Comparison of ENCODE assay signal across 8 cellular contexts in the genomic region with DNA sequence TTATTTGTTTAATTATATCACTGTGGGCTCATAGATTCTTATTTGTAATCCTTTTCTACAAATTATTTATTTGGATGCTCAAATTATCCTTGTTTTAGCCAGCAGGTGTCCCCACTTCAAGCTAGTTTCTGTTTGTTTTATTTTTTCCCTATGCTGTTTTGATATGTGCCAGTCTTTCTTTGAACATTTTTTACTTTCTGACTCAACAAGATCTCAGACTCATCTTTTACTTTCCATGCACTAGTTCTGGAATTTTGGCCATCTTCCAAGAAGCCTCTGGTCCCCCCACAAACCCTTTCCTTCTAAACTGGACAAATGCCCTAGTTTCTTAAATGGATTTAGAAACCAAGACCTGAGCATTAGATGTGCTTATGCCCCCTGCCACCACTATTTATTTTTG. TPM values are rescaled to one million over a fixed set of nuclear protein-coding genes. Genes with fewer than 3 reads are reported as not detected.
A peak's percentile ranks its signal among the peaks of the same experiment; 100 is the strongest.
DNase-seq lines count a peak whose midpoint lies in the region; ATAC-seq, FAIRE-seq and TF ChIP-seq lines count a peak whose summit lies in the region.

No MANE protein-coding gene starts in this region.

- H3K36me3 ChIP-seq in CD4-positive, CD25-positive, alpha-beta regulatory T cell (ENCODE audit: control insufficient read depth, insufficient read depth, low read length) = no peaks in the 10 kb centered on the region
- H3K36me3 ChIP-seq in astrocyte (ENCODE audit: insufficient read depth, low read length) = no peaks in the 10 kb centered on the region
- H3K36me3 ChIP-seq in lower lobe of right lung = no peaks in the 10 kb centered on the region

- H4K20me1 ChIP-seq in astrocyte (ENCODE audit: insufficient read depth, low read length) = no peaks in the 10 kb centered on the region

- no peak overlapping the region for H3K4me3 ChIP-seq in CD4-positive, CD25-positive, alpha-beta regulatory T cell (ENCODE audit: low read depth, low read length)
- H3K4me3 ChIP-seq in astrocyte (ENCODE audit: insufficient read depth, low read depth, low read length) (no peak overlapping the region), lower lobe of right lung (no peak overlapping the region)

- TF ChIP-seq CTCF in astrocyte (IDR thresholded peaks at IDR 0.05; ENCODE audit: insufficient read depth, low read depth, low read length) = peak; percentile 65
- peak; percentile 32 for TF ChIP-seq CTCF in lower lobe of right lung (IDR thresholded peaks at IDR 0.05)

- peaks cover 0 to 3% (median 0%) of the 10 kb centered on the region in 7 donors for H3K9me3 Mint-ChIP-seq in CD4-positive, CD25-positive, alpha-beta regulatory T cell
- peaks cover 7% of the 10 kb centered on the region for H3K9me3 Mint-ChIP-seq in astrocyte (ENCODE audit: unreplicated experiment)
- H3K9me3 Mint-ChIP-seq in T-helper 2 cell treated with Interferon-gamma antibody and Interleukin-4, amounts not matched to agents 5 μg/mL and 100 μg/mL, for 36 hours = peaks cover 4% of the 10 kb centered on the region

- intact Hi-C loops in lower lobe of right lung (cut with DNase I) = no loop called here

- H3K9me3 ChIP-seq in CD4-positive, CD25-positive, alpha-beta regulatory T cell (ENCODE audit: control insufficient read depth in 2 of 2, low read length in 2 of 2) = no peaks in the 10 kb centered on the region
- H3K9me3 ChIP-seq in astrocyte (ENCODE audit: insufficient read depth, low read depth, low read length) (no peaks in the 10 kb centered on the region), lower lobe of right lung (no peaks in the 10 kb centered on the region)

- H3K4me3 Mint-ChIP-seq in CD4-positive, CD25-positive, alpha-beta regulatory T cell = no peak overlapping the region
- peak overlapping the region; percentile 24 for H3K4me3 Mint-ChIP-seq in astrocyte (ENCODE audit: unreplicated experiment)
- no peak overlapping the region for H3K4me3 Mint-ChIP-seq in T-helper 2 cell treated with Interferon-gamma antibody and Interleukin-4, amounts not matched to agents 5 μg/mL and 100 μg/mL, for 36 hours

- H3K27ac Mint-ChIP-seq in CD4-positive, CD25-positive, alpha-beta regulatory T cell = peak overlapping the region in 1 of 3 donors; percentile 63
- H3K27ac Mint-ChIP-seq in astrocyte (ENCODE audit: unreplicated experiment) = peak overlapping the region; percentile 54
- no peak overlapping the region for H3K27ac Mint-ChIP-seq in T-helper 2 cell treated with Interferon-gamma antibody and Interleukin-4, amounts not matched to agents 5 μg/mL and 100 μg/mL, for 36 hours

- no peak overlapping the region for H3K27ac ChIP-seq in CD4-positive, CD25-positive, alpha-beta regulatory T cell (ENCODE audit: insufficient read depth, low read length, poor library complexity, severe bottlenecking)
- H3K27ac ChIP-seq in astrocyte (ENCODE audit: low read depth, low read length) = no peak overlapping the region
- H3K27ac ChIP-seq in lower lobe of right lung = no peak overlapping the region

- peaks cover 0 to 11% (median 1%) of the 10 kb centered on the region in 4 donors for H3K4me1 Mint-ChIP-seq in CD4-positive, CD25-positive, alpha-beta regulatory T cell
- peaks cover 14% of the 10 kb centered on the region for H3K4me1 Mint-ChIP-seq in astrocyte (ENCODE audit: low read depth, unreplicated experiment)
- peaks cover 6% of the 10 kb centered on the region for H3K4me1 Mint-ChIP-seq in T-helper 2 cell treated with Interferon-gamma antibody and Interleukin-4, amounts not matched to agents 5 μg/mL and 100 μg/mL, for 36 hours (ENCODE audit: low read depth)

- FAIRE-seq in astrocyte (lab: Jason Lieb, UNC) = no peak

- peaks cover 19% of the 10 kb centered on the region for H3K27me3 Mint-ChIP-seq in CD4-positive, CD25-positive, alpha-beta regulatory T cell
- H3K27me3 Mint-ChIP-seq in astrocyte (ENCODE audit: low read depth, unreplicated experiment) = peaks cover under 1% of the 10 kb centered on the region
- peaks cover 20% of the 10 kb centered on the region for H3K27me3 Mint-ChIP-seq in T-helper 2 cell treated with Interferon-gamma antibody and Interleukin-4, amounts not matched to agents 5 μg/mL and 100 μg/mL, for 36 hours (ENCODE audit: low read depth)

- no peaks in the 10 kb centered on the region for H3K4me1 ChIP-seq in CD4-positive, CD25-positive, alpha-beta regulatory T cell (ENCODE audit: control insufficient read depth, insufficient read depth, low read length, poor library complexity, severe bottlenecking)
- H3K4me1 ChIP-seq in astrocyte (ENCODE audit: insufficient read depth, low read length) = peaks cover 3% of the 10 kb centered on the region
- no peaks in the 10 kb centered on the region for H3K4me1 ChIP-seq in lower lobe of right lung

- no peak for ATAC-seq in CD4-positive, CD25-positive, alpha-beta regulatory T cell (ENCODE audit: low read depth in 2 of 2)
- ATAC-seq in lower lobe of right lung (no peak), HG02973 (IDR thresholded peaks at IDR 0.05; ENCODE audit: unreplicated experiment) (no peak)

- H2AFZ ChIP-seq in astrocyte (ENCODE audit: low read depth, low read length) = no peak overlapping the region

- H3K9ac ChIP-seq in astrocyte (ENCODE audit: low read length) = no peak overlapping the region

- DNase-seq in CD4-positive, CD25-positive, alpha-beta regulatory T cell = peak in 2 of 3 donors; percentile 16 to 50
- DNase-seq in HT-29 (ENCODE audit: low spot score) (peak; percentile 44), astrocyte (ENCODE audit: low read depth) (no peak), lower lobe of right lung (no peak), anterior cingulate cortex (lab: John Stamatoyannopoulos, UW) (no peak)
- DNase-seq in T-helper 2 cell treated with Interferon-gamma antibody and Interleukin-4, amounts not matched to agents 5 μg/mL and 100 μg/mL, for 36 hours (ENCODE audit: low spot score) = no peak
- DNase-seq in activated CD8-positive, alpha-beta memory T cell treated with anti-CD3 and anti-CD28 coated beads, Interleukin-2, amount 50 U/mL, for 4 hours = no peak

- no peaks in the 10 kb centered on the region for H3K79me2 ChIP-seq in astrocyte (ENCODE audit: insufficient read depth, low read length)

- H3K4me2 ChIP-seq in astrocyte (ENCODE audit: low read length) = no peak overlapping the region

- H3K36me3 Mint-ChIP-seq in CD4-positive, CD25-positive, alpha-beta regulatory T cell = no peaks in the 10 kb centered on the region
- H3K36me3 Mint-ChIP-seq in astrocyte (ENCODE audit: low read depth, unreplicated experiment) = no peaks in the 10 kb centered on the region
- H3K36me3 Mint-ChIP-seq in T-helper 2 cell treated with Interferon-gamma antibody and Interleukin-4, amounts not matched to agents 5 μg/mL and 100 μg/mL, for 36 hours (ENCODE audit: low read depth) = no peaks in the 10 kb centered on the region

- H3K27me3 ChIP-seq in CD4-positive, CD25-positive, alpha-beta regulatory T cell (ENCODE audit: control insufficient read depth, insufficient read depth, low read length) = no peaks in the 10 kb centered on the region
- no peaks in the 10 kb centered on the region for H3K27me3 ChIP-seq in astrocyte (ENCODE audit: insufficient read depth, low read length)
- no peaks in the 10 kb centered on the region for H3K27me3 ChIP-seq in lower lobe of right lung (ENCODE audit: low read depth)

RNA-seq across cellular contexts. Expression of gene MRPS16, which starts 11.5 kb away (rescaled TPM):
- total RNA-seq in CD4-positive, CD25-positive, alpha-beta regulatory T cell = 29.3 TPM
- 100 to 1,000 TPM in 3 of 4 donors, 10 to 100 TPM in 1; 99.3 to 132 (median 116) TPM for polyA plus RNA-seq in CD4-positive, CD25-positive, alpha-beta regulatory T cell
- total RNA-seq in HT-29 (2014; rRNA removed; shearing (Covaris generic)) = 78.0 TPM in 2 replicates
- 57.5 and 67.0 TPM in 2 replicates for total RNA-seq in astrocyte
- total RNA-seq in lower lobe of right lung = 55.9 TPM

RNA-seq across cellular contexts. Expression of gene DNAJC9, which starts 16.9 kb away (rescaled TPM):
- 20.9 TPM for total RNA-seq in CD4-positive, CD25-positive, alpha-beta regulatory T cell
- polyA plus RNA-seq in CD4-positive, CD25-positive, alpha-beta regulatory T cell = 10 to 100 TPM; 32.5 to 35.8 (median 33.9) TPM
- total RNA-seq in HT-29 (2014; rRNA removed; shearing (Covaris generic)) = 57.2 and 57.3 TPM in 2 replicates
- total RNA-seq in astrocyte (18.9 and 23.3 TPM in 2 replicates), lower lobe of right lung (13.9 TPM)

Comparison
In these comparisons a context has a peak if more than half of its experiments do, and no peak if none do; other contexts are left out.
1. DNase-seq: peak in CD4-positive, CD25-positive, alpha-beta regulatory T cell (2 of 3) and HT-29 (single experiment); none in astrocyte (single experiment), lower lobe of right lung (single experiment), T-helper 2 cell treated with Interferon-gamma antibody and Interleukin-4, amounts not matched to agents 5 μg/mL and 100 μg/mL, for 36 hours (single experiment), activated CD8-positive, alpha-beta memory T cell treated with anti-CD3 and anti-CD28 coated beads, Interleukin-2, amount 50 U/mL, for 4 hours (single experiment) and anterior cingulate cortex (0 of 58).